In the genomic region with DNA sequence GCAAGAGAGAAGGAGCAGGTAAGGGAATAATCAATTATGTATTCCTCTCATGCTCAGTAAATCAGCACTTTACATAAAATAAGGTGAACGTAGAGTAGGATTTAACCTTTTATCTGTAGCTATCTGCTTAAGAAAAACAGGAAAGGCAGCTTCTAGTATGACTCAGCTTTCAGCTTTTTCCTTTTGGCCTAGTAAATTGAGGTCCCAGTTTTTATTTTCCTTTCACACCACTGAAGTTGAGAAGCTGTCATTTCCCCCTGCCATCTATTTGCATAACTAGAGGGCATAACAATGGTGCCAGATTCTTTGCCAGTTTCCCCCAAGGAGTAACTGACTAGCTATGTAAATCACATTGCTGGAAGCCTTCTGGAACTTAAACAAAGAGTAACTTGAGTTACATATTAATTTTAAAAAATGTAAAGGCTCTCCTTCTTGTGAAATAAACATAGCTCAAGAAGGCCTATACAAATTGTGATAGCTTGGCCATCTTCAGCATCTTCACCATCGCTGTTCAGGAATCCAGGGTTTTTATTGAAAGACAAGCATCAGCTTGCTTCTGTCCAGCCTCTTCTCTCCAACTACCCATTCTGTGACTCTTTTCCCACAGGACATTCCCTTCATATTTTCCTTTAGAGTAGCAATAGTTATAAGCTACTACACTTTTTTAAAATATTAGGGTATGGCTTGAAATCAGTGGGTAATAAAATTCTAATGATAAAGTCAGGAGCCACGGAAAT, we compare ENCODE assay signal across 8 cellular contexts.
DNase-seq lines count a peak whose midpoint lies in the region; ATAC-seq and TF ChIP-seq lines count a peak whose summit lies in the region.

No MANE protein-coding gene starts in this region.

- H3K27ac Mint-ChIP-seq in memory B cell = peak overlapping the region; percentile 86

- in situ Hi-C loops in GM13977 (cut with MboI; ENCODE audit: low pct_unique_long_range_greater_than_20kb, low sequenced_read_pairs, unreplicated experiment) = loop anchor here (25.0 kb wide), 1 partner anchor 287 kb away; no protein-coding TSS in a partner anchor

- no peak for TF ChIP-seq CTCF in GM13977 (IDR thresholded peaks at IDR 0.05; ENCODE audit: extremely low read depth, insufficient read depth, missing control alignments)

- peaks cover 12% of the 10 kb centered on the region for H3K36me3 Mint-ChIP-seq in memory B cell

- peak; percentile 54 for ATAC-seq in GM18498 (IDR thresholded peaks at IDR 0.05; ENCODE audit: unreplicated experiment)
- ATAC-seq in HG03108 (IDR thresholded peaks at IDR 0.05; ENCODE audit: unreplicated experiment) = peak; percentile 60
- no peak for ATAC-seq in memory B cell (ENCODE audit: low read depth)

- peaks cover 39% of the 10 kb centered on the region for H3K4me1 Mint-ChIP-seq in memory B cell

- peak; percentile 70 for DNase-seq in astrocyte of the hippocampus (ENCODE audit: low read depth, low spot score)
- no peak for DNase-seq in memory B cell (ENCODE audit: low spot score in 2 of 2)
- DNase-seq in CD1c-positive myeloid dendritic cell (ENCODE audit: extremely low spot score) = no peak
- no peak for DNase-seq in GM13977 (ENCODE audit: low spot score)
- DNase-seq in NCI-H187 (lab: John Stamatoyannopoulos, UW) = no peak
- DNase-seq in HK-2 (ENCODE audit: unreplicated experiment) = no peak

- H3K27me3 Mint-ChIP-seq in memory B cell = no peaks in the 10 kb centered on the region

- H3K4me3 Mint-ChIP-seq in memory B cell = no peak overlapping the region

- H3K9me3 Mint-ChIP-seq in memory B cell = no peaks in the 10 kb centered on the region
